Comparison of ENCODE assay signal across 19 cellular contexts in genomic region chr2:220096406-220096805, GRCh38.
DNase-seq lines count a peak whose midpoint lies in the region; ATAC-seq and TF ChIP-seq lines count a peak whose summit lies in the region.
"Had no signal": no experiment of that assay in that cellular context is flagged by ENCODE, and none has a peak within 500 bp of the region (broad histone marks: within the 10 kb centered on the region; RNA-seq: fewer than 3 reads in every experiment).

No MANE protein-coding gene starts in this region.

- no peak for ATAC-seq in GM18505 (IDR thresholded peaks at IDR 0.05; ENCODE audit: unreplicated experiment)
- ATAC-seq: HCT116, Panc1, Right ventricle myocardium inferior had no signal

- CTCF ChIA-PET in A673 (lab: Charles Lee): no interaction called here

- peaks cover under 1% of the 10 kb centered on the region for H3K4me1 ChIP-seq in A673 (ENCODE audit: insufficient read depth, low read length, poor library complexity, severe bottlenecking)

- no peak for TF ChIP-seq CTCF in A673 (conservative IDR thresholded peaks at IDR 0.05; ENCODE audit: low read depth, low read length)

- intact Hi-C loops in A673 (cut with micrococcal nuclease; ENCODE audit: unreplicated experiment): no loop called here

- H3K27me3 ChIP-seq in A673 (replicated peaks; ENCODE audit: insufficient read depth, low read depth, low read length, poor library complexity): no peaks in the 10 kb centered on the region

- no peaks in the 10 kb centered on the region for H3K9me3 ChIP-seq in A673 (ENCODE audit: low read depth, low read length, poor library complexity, severe bottlenecking)

- TF ChIP-seq POLR2A in GM18505 (IDR thresholded peaks at IDR 0.05; ENCODE audit: borderline replicate concordance, extremely low read depth, insufficient read depth, insufficient read length): no peak

- peak; percentile 14 for DNase-seq in A673 (ENCODE audit: low spot score)
- DNase-seq in GM03348 (ENCODE audit: low spot score): peak; percentile 6
- peak; percentile 75 for DNase-seq in M059J (ENCODE audit: low read depth)
- peak; percentile 21 for DNase-seq in kidney tubule cell (ENCODE audit: low spot score)
- DNase-seq in NCI-H748 treated with DMSO at 0.1 percent for 48 hours (lab: John Stamatoyannopoulos, UW): no peak
- DNase-seq in SKM-1 treated with dmso at 0.1 percent for 144 hours (lab: John Stamatoyannopoulos, UW; ENCODE audit: unreplicated experiment): no peak
- DNase-seq in NCI-H1092 treated with DMSO at 0.1 percent for 48 hours (lab: John Stamatoyannopoulos, UW): no peak
- DNase-seq: COR-L47, Kasumi-1, NCI-H1417, NCI-H1930, NCI-H2171, NCI-H446 treated with DMSO at 0.1 percent for 48 hours, NCI-H82, T-helper 1 cell had no signal

- no peaks in the 10 kb centered on the region for H3K36me3 ChIP-seq in A673 (ENCODE audit: insufficient read depth, low read length, poor library complexity, severe bottlenecking)

- no peak overlapping the region for H3K4me3 ChIP-seq in A673 (ENCODE audit: low read depth, low read length, poor library complexity, severe bottlenecking)

- POLR2A ChIA-PET in A673 (lab: Charles Lee; ENCODE audit: low non-redundant PET): no interaction called here

- no peak overlapping the region for H3K27ac ChIP-seq in A673 (ENCODE audit: low read depth, low read length, poor library complexity, severe bottlenecking)

- no TSS peak for BruUV-seq in A673 (replicated peaks; lab: Mats Ljungman, UMichigan)

Comparison
In these comparisons a context has a peak if more than half of its experiments do, and no peak if none do; other contexts are left out.
1. DNase-seq: peak in A673 (single experiment), GM03348 (single experiment), M059J (single experiment) and kidney tubule cell (single experiment); none in NCI-H748 treated with DMSO at 0.1 percent for 48 hours (single experiment), SKM-1 treated with dmso at 0.1 percent for 144 hours (single experiment) and NCI-H1092 treated with DMSO at 0.1 percent for 48 hours (single experiment).